In genomic region chr4:88660446-88661294, GRCh38 we compare ENCODE assay signal across 15 cellular contexts. TPM values are rescaled to one million over a fixed set of nuclear protein-coding genes. Genes with fewer than 3 reads are reported as not detected.
DNase-seq lines count a peak whose midpoint lies in the region; ATAC-seq and TF ChIP-seq lines count a peak whose summit lies in the region.
"Had no signal": no experiment of that assay in that cellular context is flagged by ENCODE, and none has a peak within 500 bp of the region (broad histone marks: within the 10 kb centered on the region; RNA-seq: fewer than 3 reads in every experiment).

No MANE protein-coding gene starts in this region.

- WGBS in GM23248 (ENCODE audit: low coverage in 1 of 2, low lambda C conversion rate in 2 of 2, missing lambda C conversion rate in 2 of 2), 2 experiments = 51 to 58% methylated on average over 7 of the region's 7 CpGs
- 90 to 92% methylated on average over 7 of the region's 7 CpGs for WGBS in thyroid gland, 2 donors

- in situ Hi-C loops in GM23248 (cut with MboI) = no loop called here

- H3K4me1 ChIP-seq in GM23248 (ENCODE audit: insufficient read depth) = peaks cover 63% of the 10 kb centered on the region
- peaks cover 25% of the 10 kb centered on the region for H3K4me1 ChIP-seq in adipocyte (ENCODE audit: control insufficient read depth, insufficient read depth, low read length)
- peaks cover 0 to 3% of the 10 kb centered on the region in 2 donors for H3K4me1 ChIP-seq in thyroid gland

- H3K4me3 ChIP-seq in GM23248 (0 out of 2 replicates have a peak overlapping the region, but pooled peaks have one; percentile 24), adipocyte (ENCODE audit: low read length) (peak overlapping the region; percentile 4), fibroblast of villous mesenchyme (ENCODE audit: low read depth, low read length) (no peak overlapping the region), thyroid gland (replicated peaks in 1 of 3) (no peak overlapping the region)

- intact Hi-C loops in sciatic nerve (cut with DNase I) (no loop called here), thyroid gland (cut with DNase I) (loop anchor here (5.0 kb wide), 1 partner anchor 133 kb away; no protein-coding TSS in a partner anchor)

- H2AFZ ChIP-seq in GM23248 = no peak overlapping the region

- no peaks in the 10 kb centered on the region for H3K9me3 Mint-ChIP-seq in activated T-cell treated with anti-CD3 and anti-CD28 coated beads, Interleukin-2, amount 50 U/mL, for 72 hours
- H3K9me3 Mint-ChIP-seq: activated naive CD8-positive, alpha-beta T cell treated with anti-CD3 and anti-CD28 coated beads, Interleukin-2, amount 50 U/mL, for 24 hours; stimulated activated naive B cell treated with anti-CD40 and anti-IgM and Interleukin-4, amounts not matched to agents 10 μg/mL and 1 μg/mL and 100 μg/mL, for 72 hours had no signal

- peak; percentile 44 for ATAC-seq in sciatic nerve
- ATAC-seq in activated T-cell treated with anti-CD3 and anti-CD28 coated beads, Interleukin-2, amount 50 U/mL, for 72 hours (replicated peaks in 1 of 2) = no peak
- ATAC-seq: activated CD4-positive, CD25-positive, alpha-beta regulatory T cell treated with anti-CD3 and anti-CD28 coated beads, Interleukin-2, amount 50 U/mL, for 24 hours; activated naive CD8-positive, alpha-beta T cell treated with anti-CD3 and anti-CD28 coated beads, Interleukin-2, amount 50 U/mL, for 24 hours; stimulated activated naive B cell treated with anti-CD40 and anti-IgM and Interleukin-4, amounts not matched to agents 10 μg/mL and 1 μg/mL and 100 μg/mL, for 72 hours had no signal

- H3K79me2 ChIP-seq in GM23248 (ENCODE audit: insufficient read depth) = peaks cover 19% of the 10 kb centered on the region; the same call in 1 of the 2 replicates

- H3K27ac Mint-ChIP-seq in activated T-cell treated with anti-CD3 and anti-CD28 coated beads, Interleukin-2, amount 50 U/mL, for 72 hours = no peak overlapping the region
- H3K27ac Mint-ChIP-seq: activated naive CD8-positive, alpha-beta T cell treated with anti-CD3 and anti-CD28 coated beads, Interleukin-2, amount 50 U/mL, for 24 hours; stimulated activated naive B cell treated with anti-CD40 and anti-IgM and Interleukin-4, amounts not matched to agents 10 μg/mL and 1 μg/mL and 100 μg/mL, for 72 hours had no signal

- no peaks in the 10 kb centered on the region for H3K27me3 Mint-ChIP-seq in activated T-cell treated with anti-CD3 and anti-CD28 coated beads, Interleukin-2, amount 50 U/mL, for 72 hours (ENCODE audit: low read depth)
- H3K27me3 Mint-ChIP-seq: activated naive CD8-positive, alpha-beta T cell treated with anti-CD3 and anti-CD28 coated beads, Interleukin-2, amount 50 U/mL, for 24 hours; stimulated activated naive B cell treated with anti-CD40 and anti-IgM and Interleukin-4, amounts not matched to agents 10 μg/mL and 1 μg/mL and 100 μg/mL, for 72 hours had no signal

- H3K4me3 Mint-ChIP-seq in activated T-cell treated with anti-CD3 and anti-CD28 coated beads, Interleukin-2, amount 50 U/mL, for 72 hours = no peak overlapping the region
- H3K4me3 Mint-ChIP-seq: activated naive CD8-positive, alpha-beta T cell treated with anti-CD3 and anti-CD28 coated beads, Interleukin-2, amount 50 U/mL, for 24 hours; stimulated activated naive B cell treated with anti-CD40 and anti-IgM and Interleukin-4, amounts not matched to agents 10 μg/mL and 1 μg/mL and 100 μg/mL, for 72 hours had no signal

- peak overlapping the region; percentile 58 for H3K4me2 ChIP-seq in GM23248 (ENCODE audit: unreplicated experiment)

- H3K9me3 ChIP-seq in GM23248 (ENCODE audit: low read depth) (no peaks in the 10 kb centered on the region), adipocyte (ENCODE audit: control insufficient read depth, low read length) (no peaks in the 10 kb centered on the region), thyroid gland (no peaks in the 10 kb centered on the region)

- peak; percentile 79 for DNase-seq in GM23248
- peak; percentile 58 for DNase-seq in adipocyte (ENCODE audit: low read depth)
- peak; percentile 90 for DNase-seq in fibroblast of villous mesenchyme (ENCODE audit: low read depth)
- DNase-seq in sciatic nerve (ENCODE audit: low spot score) = no peak
- no peak for DNase-seq in activated T-cell treated with anti-CD3 and anti-CD28 coated beads, Interleukin-2, amount 50 U/mL, for 72 hours
- DNase-seq in activated gamma-delta T cell treated with Interleukin-2 at 50 U/mL for 16 hours = no peak
- DNase-seq in thyroid gland = no peak
- no peak for DNase-seq in AG08395 (ENCODE audit: low spot score)
- DNase-seq: activated naive CD8-positive, alpha-beta T cell treated with anti-CD3 and anti-CD28 coated beads, Interleukin-2, amount 50 U/mL, for 24 hours; activated T-cell treated with anti-CD3 and anti-CD28 coated beads for 4 hours; glutamatergic neuron; kidney; NCI-H1092 treated with DMSO at 0.1 percent for 48 hours; stimulated activated naive B cell treated with anti-CD40 and anti-IgM and Interleukin-4, amounts not matched to agents 10 μg/mL and 1 μg/mL and 100 μg/mL, for 72 hours had no signal

- TF ChIP-seq POLR2A in thyroid gland (IDR thresholded peaks at IDR 0.05) = no peak

- no peaks in the 10 kb centered on the region for H3K9me2 ChIP-seq in GM23248 (ENCODE audit: insufficient read depth)

- peaks cover 58% of the 10 kb centered on the region for H3F3A ChIP-seq in GM23248 (ENCODE audit: insufficient read depth)

- no peaks in the 10 kb centered on the region for H4K20me1 ChIP-seq in GM23248 (ENCODE audit: insufficient read depth)

- TF ChIP-seq CTCF in fibroblast of villous mesenchyme (IDR thresholded peaks at IDR 0.05; ENCODE audit: insufficient read depth, low read depth, low read length) (no peak), thyroid gland (IDR thresholded peaks at IDR 0.05) (no peak)

- peaks cover 4% of the 10 kb centered on the region for H3K4me1 Mint-ChIP-seq in activated T-cell treated with anti-CD3 and anti-CD28 coated beads, Interleukin-2, amount 50 U/mL, for 72 hours (ENCODE audit: low read depth)
- H3K4me1 Mint-ChIP-seq: stimulated activated naive B cell treated with anti-CD40 and anti-IgM and Interleukin-4, amounts not matched to agents 10 μg/mL and 1 μg/mL and 100 μg/mL, for 72 hours had no signal

- H3K9ac ChIP-seq in GM23248 (peak overlapping the region; percentile 72), adipocyte (ENCODE audit: low read length) (no peak overlapping the region)

- H3K27me3 ChIP-seq in GM23248 (replicated peaks; ENCODE audit: insufficient read depth) (no peaks in the 10 kb centered on the region), adipocyte (replicated peaks; ENCODE audit: control insufficient read depth, insufficient read depth, low read length) (no peaks in the 10 kb centered on the region), thyroid gland (no peaks in the 10 kb centered on the region)

- peaks cover 0 to 4% of the 10 kb centered on the region in 2 donors for H3K36me3 Mint-ChIP-seq in activated T-cell treated with anti-CD3 and anti-CD28 coated beads, Interleukin-2, amount 50 U/mL, for 72 hours (ENCODE audit: insufficient read depth in 2 of 2)

- H3K36me3 ChIP-seq in GM23248 (ENCODE audit: low read depth) = peaks cover 7% of the 10 kb centered on the region
- peaks cover 15% of the 10 kb centered on the region for H3K36me3 ChIP-seq in adipocyte (ENCODE audit: control insufficient read depth, insufficient read depth, low read length, severe bottlenecking)
- peaks cover 0 to 5% of the 10 kb centered on the region in 2 donors for H3K36me3 ChIP-seq in thyroid gland

- peak overlapping the region; percentile 95 for H3K27ac ChIP-seq in GM23248
- H3K27ac ChIP-seq in thyroid gland = no peak overlapping the region

RNA-seq across cellular contexts. Expression of gene NAP1L5, which starts 37.0 kb away (rescaled TPM):
- 0.89 and 8.8 TPM in 2 replicates for total RNA-seq in GM23248 (2014; rRNA removed; shearing (Covaris generic))
- polyA plus RNA-seq in GM23248 (2016; fragmentation: Nextera tagmentation; extraction: Ambion mirVana) = 5.2 and 6.7 TPM in 2 replicates
- total RNA-seq in fibroblast of villous mesenchyme (5.5 and 10.4 TPM in 2 replicates), sciatic nerve (7.9 TPM), thyroid gland (10 to 100 TPM; 14.1 to 16.3 (median 16.2) TPM)
- 1 to 10 TPM; 5.0 to 5.9 TPM for total RNA-seq in activated T-cell treated with anti-CD3 and anti-CD28 coated beads, Interleukin-2, amount 50 U/mL, for 72 hours

Comparison
In these comparisons a context has a peak if more than half of its experiments do, and no peak if none do; other contexts are left out.
1. DNase-seq: peak in GM23248 (single experiment), adipocyte (single experiment) and fibroblast of villous mesenchyme (single experiment); none in sciatic nerve (single experiment), activated T-cell treated with anti-CD3 and anti-CD28 coated beads, Interleukin-2, amount 50 U/mL, for 72 hours (0 of 2), activated gamma-delta T cell treated with Interleukin-2 at 50 U/mL for 16 hours (single experiment), thyroid gland (0 of 2) and AG08395 (single experiment).
2. H3K4me3 ChIP-seq: peak in GM23248 (single experiment) and adipocyte (single experiment); none in fibroblast of villous mesenchyme (single experiment) and thyroid gland (0 of 3).